Comparison of ENCODE assay signal across 11 cellular contexts in the genomic region with DNA sequence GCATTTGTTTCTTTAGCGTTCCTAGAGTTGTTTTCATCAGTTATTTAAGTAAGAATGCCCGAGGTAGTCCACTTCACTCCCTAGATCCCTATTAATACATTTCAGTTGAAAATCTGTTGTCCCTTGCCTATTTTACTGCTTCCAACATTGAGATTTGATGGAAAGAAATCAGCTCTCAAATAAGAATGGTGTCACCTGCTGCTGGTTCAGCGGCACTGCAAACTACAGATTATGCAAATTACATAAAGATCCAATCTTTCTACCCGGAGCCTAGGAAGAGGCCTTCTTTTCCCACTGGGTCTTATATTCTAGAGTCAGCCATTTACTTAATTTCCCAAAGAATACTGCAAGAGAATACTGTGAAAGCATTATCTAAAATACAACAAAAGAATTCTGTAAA.
DNase-seq lines count a peak whose midpoint lies in the region; TF ChIP-seq lines count a peak whose summit lies in the region.
"Had no signal": no experiment of that assay in that cellular context is flagged by ENCODE, and none has a peak within 500 bp of the region (broad histone marks: within the 10 kb centered on the region; RNA-seq: fewer than 3 reads in every experiment).

No MANE protein-coding gene starts in this region.

- no peaks in the 10 kb centered on the region for H3K4me1 ChIP-seq in tibial artery
- H3K4me1 ChIP-seq: esophagus squamous epithelium had no signal

- no peaks in the 10 kb centered on the region for H3K9me3 Mint-ChIP-seq in neural crest cell
- H3K9me3 Mint-ChIP-seq: brain had no signal

- DNase-seq in GM12864 (ENCODE audit: low read depth): no peak
- peak; percentile 46 for DNase-seq in M059J (ENCODE audit: low read depth)
- peak in 1 of 10 donors; percentile 14 for DNase-seq in dorsolateral prefrontal cortex
- no peak for DNase-seq in neural crest cell (ENCODE audit: low read depth, low spot score)
- no peak for DNase-seq in NCI-H1092 (lab: John Stamatoyannopoulos, UW)
- DNase-seq in GF-D8 (lab: John Stamatoyannopoulos, UW): no peak
- no peak for DNase-seq in tibial artery
- DNase-seq: esophagus squamous epithelium, NCI-H2081 treated with DMSO at 0.1 percent for 48 hours had no signal

- H3K27ac Mint-ChIP-seq in neural crest cell (ENCODE audit: unreplicated experiment): no peak overlapping the region
- H3K27ac Mint-ChIP-seq: IgD-negative memory B cell had no signal

- H3K4me3 ChIP-seq in GM12864 (ENCODE audit: low read depth, low read length): no peak overlapping the region
- no peak overlapping the region for H3K4me3 ChIP-seq in dorsolateral prefrontal cortex
- no peak overlapping the region for H3K4me3 ChIP-seq in tibial artery
- H3K4me3 ChIP-seq: esophagus squamous epithelium had no signal

- H3K27me3 Mint-ChIP-seq in neural crest cell (ENCODE audit: low read depth): no peaks in the 10 kb centered on the region
- H3K27me3 Mint-ChIP-seq: brain had no signal

- H3K4me1 Mint-ChIP-seq in neural crest cell: peaks cover 11% of the 10 kb centered on the region
- H3K4me1 Mint-ChIP-seq: IgD-negative memory B cell had no signal

- H3K36me3 Mint-ChIP-seq in neural crest cell (ENCODE audit: low read depth): no peaks in the 10 kb centered on the region
- H3K36me3 Mint-ChIP-seq: brain, IgD-negative memory B cell had no signal

- no peaks in the 10 kb centered on the region for H3K36me3 ChIP-seq in tibial artery
- H3K36me3 ChIP-seq: esophagus squamous epithelium had no signal

- no peaks in the 10 kb centered on the region for H3K9me3 ChIP-seq in tibial artery
- H3K9me3 ChIP-seq: esophagus squamous epithelium had no signal

- peak overlapping the region in 19 of 59 donors; percentile 0 to 59 (median 22) for H3K27ac ChIP-seq in dorsolateral prefrontal cortex
- no peak overlapping the region for H3K27ac ChIP-seq in tibial artery
- H3K27ac ChIP-seq: esophagus squamous epithelium had no signal

- H3K4me3 Mint-ChIP-seq in neural crest cell: no peak overlapping the region
- H3K4me3 Mint-ChIP-seq: brain, IgD-negative memory B cell had no signal

- TF ChIP-seq CTCF in GM12864 (IDR thresholded peaks at IDR 0.05; ENCODE audit: low read depth, low read length, missing control alignments) (peak; percentile 29), dorsolateral prefrontal cortex (IDR thresholded peaks at IDR 0.05 in 54 of 56, conservative IDR thresholded peaks at IDR 0.05 in 2 of 56; ENCODE audit: low read depth in 1 of 56, partially characterized antibody in 56 of 56) (peak in 38 of 56 donors; percentile 18 to 53 (median 31)), neural crest cell (conservative IDR thresholded peaks at IDR 0.05) (peak; percentile 23), tibial artery (IDR thresholded peaks at IDR 0.05) (no peak)

- peaks cover 0 to 52% (median 6%) of the 10 kb centered on the region in 45 donors for H3K27me3 ChIP-seq in dorsolateral prefrontal cortex
- H3K27me3 ChIP-seq in tibial artery: no peaks in the 10 kb centered on the region
- H3K27me3 ChIP-seq: esophagus squamous epithelium had no signal

- intact Hi-C loops in dorsolateral prefrontal cortex (cut with DNase I) (no loop called here), tibial artery (cut with DNase I; ENCODE audit: low total_unique reads) (no loop called here)

Comparison
In these comparisons a context has a peak if more than half of its experiments do, and no peak if none do; other contexts are left out.
1. CTCF ChIP-seq: peak in GM12864 (single experiment), dorsolateral prefrontal cortex (38 of 56) and neural crest cell (single experiment); none in tibial artery (0 of 2).